21 cellular contexts compared by ENCODE assay signal in the genomic region with DNA sequence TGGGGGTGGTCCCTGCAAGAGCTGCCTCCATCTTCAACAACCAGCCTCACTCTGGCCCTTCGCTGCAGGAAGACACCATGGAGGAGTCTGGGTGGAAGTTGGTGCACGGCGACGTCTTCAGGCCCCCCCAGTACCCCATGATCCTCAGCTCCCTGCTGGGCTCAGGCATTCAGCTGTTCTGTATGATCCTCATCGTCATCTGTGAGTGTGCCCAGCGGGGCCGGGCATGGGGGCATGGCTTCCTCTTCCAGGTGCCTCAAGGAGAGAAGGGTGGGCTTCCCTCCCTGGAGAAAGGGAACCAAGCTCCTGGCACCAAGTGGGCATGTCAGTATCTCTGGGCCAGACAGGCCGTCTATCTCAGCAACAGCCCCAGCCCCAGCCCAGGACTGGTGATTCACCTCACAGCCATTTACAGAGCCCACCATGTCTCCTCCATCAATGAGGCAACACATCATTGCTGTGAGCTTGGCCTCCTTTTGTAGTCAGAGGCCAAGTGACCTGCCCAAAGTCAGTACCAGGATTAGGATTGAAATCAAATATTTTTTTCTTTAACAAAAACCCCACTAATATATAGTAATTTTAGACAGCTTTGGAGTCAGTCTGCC. TPM values are rescaled to one million over a fixed set of nuclear protein-coding genes. Genes with fewer than 3 reads are reported as not detected.
DNase-seq lines count a peak whose midpoint lies in the region; ATAC-seq, FAIRE-seq and TF ChIP-seq lines count a peak whose summit lies in the region.
"Had no signal": no experiment of that assay in that cellular context is flagged by ENCODE, and none has a peak within 500 bp of the region (broad histone marks: within the 10 kb centered on the region; RNA-seq: fewer than 3 reads in every experiment).

No MANE protein-coding gene starts in this region.

- no peak overlapping the region for H2BK15ac ChIP-seq in mesenchymal stem cell (ENCODE audit: low read depth, poor library complexity, severe bottlenecking)

- no peak overlapping the region for H2BK12ac ChIP-seq in mesenchymal stem cell (ENCODE audit: low read length in 2 of 2)

- TF ChIP-seq POLR2A in GM12878 (IDR thresholded peaks at IDR 0.05; ENCODE audit: low read depth, low read length) = 0 out of 2 replicates have a peak, but pooled peaks have one; percentile 18
- TF ChIP-seq POLR2A in spleen (IDR thresholded peaks at IDR 0.05) = no peak
- no peak for TF ChIP-seq POLR2A in transverse colon (IDR thresholded peaks at IDR 0.05)

- H3K27ac ChIP-seq in GM12878 (ENCODE audit: control insufficient read depth, insufficient read depth) (no peak overlapping the region), mesenchymal stem cell (ENCODE audit: low read length, poor library complexity, severe bottlenecking) (no peak overlapping the region), spleen (no peak overlapping the region), transverse colon (no peak overlapping the region)
- H3K27ac ChIP-seq: A549, SJSA1 had no signal

- SMC1A ChIA-PET in GM12878 (lab: Charles Lee; ENCODE audit: uncharacterized antibody, unreplicated experiment) = interaction anchor here (0.7 kb wide), 1 partner anchor 31 kb away, joined by 3 read pairs; no protein-coding TSS in a partner anchor

- no peak overlapping the region for H3K23ac ChIP-seq in mesenchymal stem cell (ENCODE audit: low read length in 2 of 2)

- H3K4me2 ChIP-seq in GM12878 (ENCODE audit: control insufficient read depth, insufficient read depth) (no peak overlapping the region), mesenchymal stem cell (ENCODE audit: low read length, poor library complexity, severe bottlenecking) (no peak overlapping the region)
- H3K4me2 ChIP-seq: A549 had no signal

- in situ Hi-C loops in GM12878 (cut with MboI) = no loop called here
- in situ Hi-C loops in transverse colon (cut with MboI; ENCODE audit: low pct_ligation_motif_present in 1 of 4, low pct_unique_long_range_greater_than_20kb in 1 of 4, low sequenced_read_pairs in 3 of 4) = no loop called here

- TF ChIP-seq CTCF in GM12878 (IDR thresholded peaks at IDR 0.05 in 2 of 3, conservative IDR thresholded peaks at IDR 0.05 in 1 of 3; ENCODE audit: control insufficient read depth in 2 of 3, extremely low read depth in 1 of 3, insufficient read depth in 1 of 3, low read depth in 3 of 3, low read length in 3 of 3) (no peak), spleen (IDR thresholded peaks at IDR 0.05 in 8 of 11, conservative IDR thresholded peaks at IDR 0.05 in 3 of 11) (no peak), transverse colon (IDR thresholded peaks at IDR 0.05) (no peak)

- H3K4me1 ChIP-seq in GM12878 (ENCODE audit: control insufficient read depth, insufficient read depth, low read length) = peaks cover under 1% of the 10 kb centered on the region
- H3K4me1 ChIP-seq in mesenchymal stem cell (ENCODE audit: control insufficient read depth, insufficient read depth, low read depth, low read length) = peaks cover 7% of the 10 kb centered on the region
- H3K4me1 ChIP-seq in spleen = peaks cover 2 to 26% (median 14%) of the 10 kb centered on the region in 6 donors
- H3K4me1 ChIP-seq in transverse colon = peaks cover 0 to 6% (median 3%) of the 10 kb centered on the region in 4 donors

- no peak overlapping the region for H3K18ac ChIP-seq in mesenchymal stem cell (ENCODE audit: low read depth in 1 of 2, low read length in 2 of 2)

- H2AFZ ChIP-seq in GM12878 (ENCODE audit: control insufficient read depth, low read depth, low read length) (no peak overlapping the region), mesenchymal stem cell (ENCODE audit: low read depth, low read length) (no peak overlapping the region)

- DNase-seq in ELR (ENCODE audit: low read depth) (peak; percentile 29), GM12878 (ENCODE audit: low read depth, low spot score) (no peak), mesenchymal stem cell (peak; percentile 11), spleen (peak; percentile 46), transverse colon (no peak), HPDE6-E6E7 (ENCODE audit: extremely low spot score) (no peak)
- DNase-seq: GOT3, HCEC 1CT, Kasumi-1, MG63, NCI-H1417, NCI-H1694 treated with DMSO at 0.1 percent for 48 hours, NCI-H2081 treated with DMSO at 0.1 percent for 48 hours, NCI-H446 treated with DMSO at 0.1 percent for 48 hours, NCI-H526 treated with DMSO at 0.1 percent for 48 hours had no signal

- BruUV-seq in GM12878 (replicated peaks; lab: Mats Ljungman, UMichigan) = no TSS peak

- H4K8ac ChIP-seq in mesenchymal stem cell (ENCODE audit: low read length) = no peak overlapping the region

- H3K4ac ChIP-seq in mesenchymal stem cell (ENCODE audit: low read depth in 1 of 2, low read length in 2 of 2) = no peak overlapping the region

- H3K4me3 ChIP-seq in GM12878 = no peak overlapping the region
- no peak overlapping the region for H3K4me3 ChIP-seq in mesenchymal stem cell (ENCODE audit: insufficient read depth in 1 of 2, low read depth in 1 of 2, low read length in 2 of 2)
- no peak overlapping the region for H3K4me3 ChIP-seq in spleen
- H3K4me3 ChIP-seq in transverse colon = no peak overlapping the region
- H3K4me3 ChIP-seq: A549, MG63, SJSA1 had no signal

- peaks cover 18 to 25% of the 10 kb centered on the region in 2 experiments for H3K36me3 ChIP-seq in GM12878 (ENCODE audit: control insufficient read depth in 2 of 2, insufficient read depth in 2 of 2, low read length in 1 of 2)
- H3K36me3 ChIP-seq in mesenchymal stem cell (ENCODE audit: control insufficient read depth in 1 of 2, insufficient read depth in 2 of 2, low read depth in 1 of 2, low read length in 2 of 2) = peaks cover 77 to 86% of the 10 kb centered on the region in 2 experiments
- peaks cover 0 to 100% (median 77%) of the 10 kb centered on the region in 6 donors for H3K36me3 ChIP-seq in spleen
- H3K36me3 ChIP-seq in transverse colon = peaks cover 0 to 66% (median 23%) of the 10 kb centered on the region in 4 donors

- no peak overlapping the region for H3K14ac ChIP-seq in mesenchymal stem cell (ENCODE audit: low read length in 2 of 2)

- POLR2A ChIA-PET in GM12878 (lab: Charles Lee) = interaction anchor here (0.5 kb wide), 1 partner anchor 21 kb away, joined by 3 read pairs; no protein-coding TSS in a partner anchor

- H3K9me3 ChIP-seq in GM12878 (replicated peaks; ENCODE audit: control insufficient read depth, insufficient read depth, low read length) (no peaks in the 10 kb centered on the region), mesenchymal stem cell (ENCODE audit: control insufficient read depth, low read length) (no peaks in the 10 kb centered on the region), spleen (no peaks in the 10 kb centered on the region), transverse colon (no peaks in the 10 kb centered on the region)
- H3K9me3 ChIP-seq: A549, MG63, SJSA1 had no signal

- RAD21 ChIA-PET in GM12878 (lab: Charles Lee; ENCODE audit: unreplicated experiment) = interaction anchor here (0.5 kb wide), 1 partner anchor 140 kb away, joined by 4 read pairs; no protein-coding TSS in a partner anchor

- H3K9ac ChIP-seq in GM12878 (ENCODE audit: control insufficient read depth, insufficient read depth, low read length) (no peak overlapping the region), mesenchymal stem cell (ENCODE audit: low read length) (no peak overlapping the region)

- no peak overlapping the region for H4K91ac ChIP-seq in mesenchymal stem cell (ENCODE audit: low read length)

- no peak overlapping the region for H2AK5ac ChIP-seq in mesenchymal stem cell (ENCODE audit: low read length, severe bottlenecking)

- CTCF ChIA-PET in GM12878 (lab: Yijun Ruan, JAX) = interaction anchor here (0.7 to 1.1 kb wide), 2 partner anchors 115 to 493 kb away, joined by 3 read pairs; no protein-coding TSS in a partner anchor

- H2BK5ac ChIP-seq in mesenchymal stem cell (ENCODE audit: low read depth, low read length, poor library complexity, severe bottlenecking) = no peak overlapping the region

- no peaks in the 10 kb centered on the region for H3K79me2 ChIP-seq in GM12878 (ENCODE audit: control insufficient read depth, insufficient read depth, low read length)

- ATAC-seq in GM12878 = no peak
- no peak for ATAC-seq in GM21786 (IDR thresholded peaks at IDR 0.05; ENCODE audit: unreplicated experiment)
- ATAC-seq in HG02571 (IDR thresholded peaks at IDR 0.05; ENCODE audit: unreplicated experiment) = no peak
- ATAC-seq: A549, Right ventricle myocardium inferior had no signal

- H3K79me1 ChIP-seq in mesenchymal stem cell (replicated peaks; ENCODE audit: low read length, poor library complexity, severe bottlenecking) = peaks cover 35% of the 10 kb centered on the region

- no peak for TF ChIP-seq RAD21 in GM12878 (IDR thresholded peaks at IDR 0.05; ENCODE audit: insufficient read depth, low read depth, low read length)

- WGBS in GM12878 (ENCODE audit: insufficient coverage, insufficient replicate concordance, low lambda C conversion rate, missing lambda C conversion rate) = 82% methylated on average over 8 of the region's 8 CpGs
- WGBS in mesenchymal stem cell = 85% methylated on average over 8 of the region's 8 CpGs
- 90 to 96% (median 91%) methylated on average over 8 of the region's 8 CpGs for WGBS in spleen, 5 donors
- WGBS in transverse colon (ENCODE audit: low coverage in 1 of 2), 2 donors = 93% methylated on average over 8 of the region's 8 CpGs; no CpG with 5 or more reads in 1 of the 2 donors

- H4K20me1 ChIP-seq in GM12878 (ENCODE audit: control insufficient read depth, insufficient read depth) = no peaks in the 10 kb centered on the region

- H3K27me3 ChIP-seq in GM12878 (replicated peaks in 1 of 2; ENCODE audit: control insufficient read depth in 2 of 2, insufficient read depth in 2 of 2, low read length in 1 of 2) = no peaks in the 10 kb centered on the region
- H3K27me3 ChIP-seq in mesenchymal stem cell (ENCODE audit: control insufficient read depth in 1 of 2, insufficient read depth in 1 of 2, low read length in 2 of 2) = no peaks in the 10 kb centered on the region
- no peaks in the 10 kb centered on the region for H3K27me3 ChIP-seq in spleen (replicated peaks in 1 of 7)
- no peaks in the 10 kb centered on the region for H3K27me3 ChIP-seq in transverse colon
- H3K27me3 ChIP-seq: MG63, SJSA1 had no signal

- intact Hi-C loops in GM12878 (cut with micrococcal nuclease; ENCODE audit: unreplicated experiment) = no loop called here
- intact Hi-C loops in spleen (cut with DNase I; ENCODE audit: low total_unique reads) = no loop called here
- intact Hi-C loops in transverse colon (cut with DNase I; ENCODE audit: low total_unique reads) = no loop called here

- TF ChIP-seq EP300 in GM12878 (IDR thresholded peaks at IDR 0.05; ENCODE audit: borderline replicate concordance in 1 of 2, control insufficient read depth in 1 of 2, low read depth in 2 of 2, low read length in 2 of 2) (no peak), transverse colon (IDR thresholded peaks at IDR 0.05; ENCODE audit: low read depth) (no peak)

- no peak for FAIRE-seq in GM12878 (lab: Jason Lieb, UNC)
- FAIRE-seq: A549, GM12891 had no signal

- no peak overlapping the region for H2BK120ac ChIP-seq in mesenchymal stem cell (ENCODE audit: low read depth, low read length)

RNA-seq across cellular contexts. Expression of a gene that starts 40.2 kb away (rescaled TPM):
- 70.1 and 78.4 TPM in 2 replicates for total RNA-seq in GM12878 (2013; cell fraction: nucleolus; rRNA removed)
- total RNA-seq in GM12878 (2014; rRNA removed) = 19.9 and 24.5 TPM in 2 replicates
- 19.9 and 20.8 TPM in 2 replicates for total RNA-seq in GM12878 (2014; rRNA removed; fragmentation: Illumina TruSeq; extraction: Trizol)
- 29.5 and 33.6 TPM in 2 replicates for total RNA-seq in GM12878 (2021)
- 26.2 TPM for polyA plus RNA-seq in GM12878 (2011; ENCODE audit: low read depth)
- 24.7 and 47.8 TPM in 2 replicates for polyA plus RNA-seq in GM12878 (2011; rRNA removed)
- 47.6 and 48.4 TPM in 2 replicates for polyA plus RNA-seq in GM12878 (2011; cell fraction: cytosol; rRNA removed)
- 40.8 and 45.8 TPM in 2 replicates for polyA plus RNA-seq in GM12878 (2011; cell fraction: nucleus; rRNA removed)
- polyA plus RNA-seq in GM12878 (2012) = 31.9 and 33.8 TPM in 2 replicates
- 32.0 and 34.9 TPM in 2 replicates for polyA plus RNA-seq in GM12878 (2014; fragmentation: Illumina TruSeq; extraction: Trizol)
- 10 to 100 TPM in 1 of 2 experiments, 1 to 10 TPM in 1; 8.5 to 14.1 TPM for polyA plus RNA-seq in GM12878 (2014; fragmentation: Nextera tagmentation; extraction: Ambion mirVana)
- polyA plus RNA-seq in GM12878 (2014; rRNA removed) = 27.8 and 28.6 TPM in 2 replicates
- polyA plus RNA-seq in GM12878 (2016; fragmentation: Nextera tagmentation; extraction: Ambion mirVana) = 10 to 100 TPM; 23.3 to 24.1 TPM
- 50.8 and 58.1 TPM in 2 replicates for polyA minus RNA-seq in GM12878 (2011; rRNA and poly(A)+ RNA removed)
- 17.9 and 21.0 TPM in 2 replicates for polyA minus RNA-seq in GM12878 (2011; cell fraction: cytosol; rRNA and poly(A)+ RNA removed)
- polyA minus RNA-seq in GM12878 (2011; cell fraction: nucleus; rRNA and poly(A)+ RNA removed) = 37.1 and 50.0 TPM in 2 replicates
- polyA plus RNA-seq in mesenchymal stem cell (2013, experiment 1 of 2) = 84.0 TPM
- 82.0 TPM for polyA plus RNA-seq in mesenchymal stem cell (2013, experiment 2 of 2)
- total RNA-seq in spleen = 10 to 100 TPM; 33.6 to 58.3 (median 42.7) TPM
- polyA plus RNA-seq in spleen = 10 to 100 TPM; 12.0 to 13.7 (median 13.3) TPM
- total RNA-seq in transverse colon = 10 to 100 TPM; 35.5 to 44.8 (median 42.6) TPM

RNA-seq across cellular contexts. Expression of a gene that starts 57.9 kb away (rescaled TPM):
- 14.3 and 14.4 TPM in 2 replicates for total RNA-seq in GM12878 (2013; cell fraction: nucleolus; rRNA removed)
- total RNA-seq in GM12878 (2014; rRNA removed) = 7.3 and 7.8 TPM in 2 replicates
- 8.3 and 8.4 TPM in 2 replicates for total RNA-seq in GM12878 (2014; rRNA removed; fragmentation: Illumina TruSeq; extraction: Trizol)
- 29.7 and 31.7 TPM in 2 replicates for total RNA-seq in GM12878 (2021)
- polyA plus RNA-seq in GM12878 (2011; ENCODE audit: low read depth) = 10.0 TPM
- 4.5 and 7.4 TPM in 2 replicates for polyA plus RNA-seq in GM12878 (2011; rRNA removed)
- 12.2 and 16.8 TPM in 2 replicates for polyA plus RNA-seq in GM12878 (2011; cell fraction: cytosol; rRNA removed)
- 9.1 and 11.8 TPM in 2 replicates for polyA plus RNA-seq in GM12878 (2011; cell fraction: nucleus; rRNA removed)
- polyA plus RNA-seq in GM12878 (2012) = 14.5 and 15.6 TPM in 2 replicates
- 31.0 and 32.3 TPM in 2 replicates for polyA plus RNA-seq in GM12878 (2014; fragmentation: Illumina TruSeq; extraction: Trizol)
- polyA plus RNA-seq in GM12878 (2014; fragmentation: Nextera tagmentation; extraction: Ambion mirVana) = 1 to 10 TPM; 4.4 to 7.3 TPM
- 18.4 and 18.5 TPM in 2 replicates for polyA plus RNA-seq in GM12878 (2014; rRNA removed)
- polyA plus RNA-seq in GM12878 (2016; fragmentation: Nextera tagmentation; extraction: Ambion mirVana) = 10 to 100 TPM; 18.3 to 21.0 TPM
- 11.8 and 13.9 TPM in 2 replicates for polyA minus RNA-seq in GM12878 (2011; rRNA and poly(A)+ RNA removed)
- polyA minus RNA-seq in GM12878 (2011; cell fraction: cytosol; rRNA and poly(A)+ RNA removed) = 7.6 and 8.5 TPM in 2 replicates
- polyA minus RNA-seq in GM12878 (2011; cell fraction: nucleus; rRNA and poly(A)+ RNA removed) = 5.7 and 10.1 TPM in 2 replicates
- polyA plus RNA-seq in mesenchymal stem cell (2013, experiment 1 of 2) = 16.6 TPM
- polyA plus RNA-seq in mesenchymal stem cell (2013, experiment 2 of 2) = 16.8 TPM
- total RNA-seq in spleen = 10 to 100 TPM; 11.9 to 16.6 (median 12.5) TPM
- polyA plus RNA-seq in spleen = 1 to 10 TPM; 2.2 to 4.0 (median 2.2) TPM
- total RNA-seq in transverse colon = 10 to 100 TPM in 2 of 4 donors, 1 to 10 TPM in 2; 6.6 to 24.9 (median 11.8) TPM

RNA-seq across cellular contexts. Expression of a gene that starts 58.0 kb away (rescaled TPM):
- total RNA-seq in GM12878 (2013; cell fraction: nucleolus; rRNA removed) = 41.7 and 45.3 TPM in 2 replicates
- total RNA-seq in GM12878 (2014; rRNA removed) = 23.1 and 24.0 TPM in 2 replicates
- 20.5 and 22.2 TPM in 2 replicates for total RNA-seq in GM12878 (2014; rRNA removed; fragmentation: Illumina TruSeq; extraction: Trizol)
- total RNA-seq in GM12878 (2021) = 30.5 and 33.4 TPM in 2 replicates
- 8.4 TPM for polyA plus RNA-seq in GM12878 (2011; ENCODE audit: low read depth)
- polyA plus RNA-seq in GM12878 (2011; rRNA removed) = 11.3 and 15.1 TPM in 2 replicates
- polyA plus RNA-seq in GM12878 (2011; cell fraction: cytosol; rRNA removed) = 17.4 and 18.3 TPM in 2 replicates
- 15.7 and 18.9 TPM in 2 replicates for polyA plus RNA-seq in GM12878 (2011; cell fraction: nucleus; rRNA removed)
- polyA plus RNA-seq in GM12878 (2012) = 10.4 and 11.9 TPM in 2 replicates
- 24.1 and 25.1 TPM in 2 replicates for polyA plus RNA-seq in GM12878 (2014; fragmentation: Illumina TruSeq; extraction: Trizol)
- 1 to 10 TPM; 2.6 to 3.9 TPM for polyA plus RNA-seq in GM12878 (2014; fragmentation: Nextera tagmentation; extraction: Ambion mirVana)
- polyA plus RNA-seq in GM12878 (2014; rRNA removed) = 19.3 and 19.8 TPM in 2 replicates
- polyA plus RNA-seq in GM12878 (2016; fragmentation: Nextera tagmentation; extraction: Ambion mirVana) = 10 to 100 TPM; 24.4 to 24.9 TPM
- polyA minus RNA-seq in GM12878 (2011; rRNA and poly(A)+ RNA removed) = 19.7 and 21.4 TPM in 2 replicates
- polyA minus RNA-seq in GM12878 (2011; cell fraction: cytosol; rRNA and poly(A)+ RNA removed) = 6.5 and 6.7 TPM in 2 replicates
- 11.1 and 20.3 TPM in 2 replicates for polyA minus RNA-seq in GM12878 (2011; cell fraction: nucleus; rRNA and poly(A)+ RNA removed)
- polyA plus RNA-seq in mesenchymal stem cell (2013, experiment 1 of 2) = 59.1 TPM
- 60.0 TPM for polyA plus RNA-seq in mesenchymal stem cell (2013, experiment 2 of 2)
- total RNA-seq in spleen = 10 to 100 TPM; 19.5 to 26.3 (median 21.5) TPM
- polyA plus RNA-seq in spleen = 1 to 10 TPM; 3.8 to 7.5 (median 4.7) TPM
- total RNA-seq in transverse colon = 10 to 100 TPM; 13.8 to 96.1 (median 49.6) TPM

Comparison
In these comparisons a context has a peak if more than half of its experiments do, and no peak if none do; other contexts are left out.
1. DNase-seq: peak in ELR (single experiment), mesenchymal stem cell (single experiment) and spleen (single experiment); none in GM12878 (single experiment), transverse colon (single experiment) and HPDE6-E6E7 (single experiment).